1 cellular context compared by ENCODE assay signal in the genomic region with DNA sequence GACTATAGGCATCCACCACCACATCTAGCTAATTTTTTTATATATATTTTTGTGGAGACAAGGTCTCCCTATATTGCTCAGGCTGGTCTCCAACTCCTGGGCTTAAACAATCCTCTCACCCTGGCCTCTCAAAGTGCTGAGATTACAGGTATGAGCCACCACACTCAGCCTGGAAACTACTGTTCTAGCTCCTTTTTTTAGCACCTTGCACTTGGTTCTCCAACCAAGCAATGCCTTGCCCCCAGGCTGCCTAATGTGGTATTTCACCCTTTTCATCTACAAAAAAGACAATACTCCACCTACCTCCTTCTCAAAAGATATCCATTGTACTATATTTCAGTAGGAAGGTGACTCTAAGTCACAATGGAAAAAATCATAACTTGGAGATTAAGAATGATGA.
TF ChIP-seq lines count a peak whose summit lies in the region.

No MANE protein-coding gene starts in this region.

TF ChIP-seq in K562, 482 proteins besides CTCF, POLR2A, EP300 and RAD21:
- TF ChIP-seq CREBBP (IDR thresholded peaks at IDR 0.05; ENCODE audit: low read depth, low read length) (no peak), HDGF (IDR thresholded peaks at IDR 0.05) (no peak), GTF2A2 (tag; IDR thresholded peaks at IDR 0.05) (no peak), EP400 (IDR thresholded peaks at IDR 0.05) (no peak), NONO (IDR thresholded peaks at IDR 0.05; ENCODE audit: low read depth in 2 of 2, low read length in 1 of 2) (no peak), SRSF1 (IDR thresholded peaks at IDR 0.05; ENCODE audit: low read depth, low read length) (no peak), ZNF274 (IDR thresholded peaks at IDR 0.05; ENCODE audit: borderline replicate concordance, low read depth, low read length) (no peak), SP2 (IDR thresholded peaks at IDR 0.05; ENCODE audit: extremely low read depth, low read depth, low read length, poor library complexity, severe bottlenecking) (no peak), RUNX1 (IDR thresholded peaks at IDR 0.05; ENCODE audit: low read depth) (no peak), ZSCAN29 (IDR thresholded peaks at IDR 0.05) (no peak), ZC3H4 (CRISPR knock-in tag; IDR thresholded peaks at IDR 0.05; ENCODE audit: borderline replicate concordance) (no peak), FOXP4 (CRISPR knock-in tag; IDR thresholded peaks at IDR 0.05; ENCODE audit: borderline replicate concordance) (no peak), CBX8 (IDR thresholded peaks at IDR 0.05; ENCODE audit: borderline replicate concordance, extremely low read depth, low read depth, low read length, poor library complexity, severe bottlenecking) (no peak)
- TF ChIP-seq, protein P1, sequence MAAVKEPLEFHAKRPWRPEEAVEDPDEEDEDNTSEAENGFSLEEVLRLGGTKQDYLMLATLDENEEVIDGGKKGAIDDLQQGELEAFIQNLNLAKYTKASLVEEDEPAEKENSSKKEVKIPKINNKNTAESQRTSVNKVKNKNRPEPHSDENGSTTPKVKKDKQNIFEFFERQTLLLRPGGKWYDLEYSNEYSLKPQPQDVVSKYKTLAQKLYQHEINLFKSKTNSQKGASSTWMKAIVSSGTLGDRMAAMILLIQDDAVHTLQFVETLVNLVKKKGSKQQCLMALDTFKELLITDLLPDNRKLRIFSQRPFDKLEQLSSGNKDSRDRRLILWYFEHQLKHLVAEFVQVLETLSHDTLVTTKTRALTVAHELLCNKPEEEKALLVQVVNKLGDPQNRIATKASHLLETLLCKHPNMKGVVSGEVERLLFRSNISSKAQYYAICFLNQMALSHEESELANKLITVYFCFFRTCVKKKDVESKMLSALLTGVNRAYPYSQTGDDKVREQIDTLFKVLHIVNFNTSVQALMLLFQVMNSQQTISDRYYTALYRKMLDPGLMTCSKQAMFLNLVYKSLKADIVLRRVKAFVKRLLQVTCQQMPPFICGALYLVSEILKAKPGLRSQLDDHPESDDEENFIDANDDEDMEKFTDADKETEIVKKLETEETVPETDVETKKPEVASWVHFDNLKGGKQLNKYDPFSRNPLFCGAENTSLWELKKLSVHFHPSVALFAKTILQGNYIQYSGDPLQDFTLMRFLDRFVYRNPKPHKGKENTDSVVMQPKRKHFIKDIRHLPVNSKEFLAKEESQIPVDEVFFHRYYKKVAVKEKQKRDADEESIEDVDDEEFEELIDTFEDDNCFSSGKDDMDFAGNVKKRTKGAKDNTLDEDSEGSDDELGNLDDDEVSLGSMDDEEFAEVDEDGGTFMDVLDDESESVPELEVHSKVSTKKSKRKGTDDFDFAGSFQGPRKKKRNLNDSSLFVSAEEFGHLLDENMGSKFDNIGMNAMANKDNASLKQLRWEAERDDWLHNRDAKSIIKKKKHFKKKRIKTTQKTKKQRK (IDR thresholded peaks at IDR 0.05; ENCODE audit: borderline replicate concordance, low read depth, low read length) = no peak
- TF ChIP-seq, protein P2, sequence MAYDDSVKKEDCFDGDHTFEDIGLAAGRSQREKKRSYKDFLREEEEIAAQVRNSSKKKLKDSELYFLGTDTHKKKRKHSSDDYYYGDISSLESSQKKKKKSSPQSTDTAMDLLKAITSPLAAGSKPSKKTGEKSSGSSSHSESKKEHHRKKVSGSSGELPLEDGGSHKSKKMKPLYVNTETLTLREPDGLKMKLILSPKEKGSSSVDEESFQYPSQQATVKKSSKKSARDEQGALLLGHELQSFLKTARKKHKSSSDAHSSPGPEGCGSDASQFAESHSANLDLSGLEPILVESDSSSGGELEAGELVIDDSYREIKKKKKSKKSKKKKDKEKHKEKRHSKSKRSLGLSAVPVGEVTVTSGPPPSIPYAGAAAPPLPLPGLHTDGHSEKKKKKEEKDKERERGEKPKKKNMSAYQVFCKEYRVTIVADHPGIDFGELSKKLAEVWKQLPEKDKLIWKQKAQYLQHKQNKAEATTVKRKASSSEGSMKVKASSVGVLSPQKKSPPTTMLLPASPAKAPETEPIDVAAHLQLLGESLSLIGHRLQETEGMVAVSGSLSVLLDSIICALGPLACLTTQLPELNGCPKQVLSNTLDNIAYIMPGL (CRISPR knock-in tag; IDR thresholded peaks at IDR 0.05) = no peak
- TF ChIP-seq, protein P3, sequence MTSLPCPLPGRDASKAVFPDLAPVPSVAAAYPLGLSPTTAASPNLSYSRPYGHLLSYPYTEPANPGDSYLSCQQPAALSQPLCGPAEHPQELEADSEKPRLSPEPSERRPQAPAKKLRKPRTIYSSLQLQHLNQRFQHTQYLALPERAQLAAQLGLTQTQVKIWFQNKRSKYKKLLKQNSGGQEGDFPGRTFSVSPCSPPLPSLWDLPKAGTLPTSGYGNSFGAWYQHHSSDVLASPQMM (CRISPR knock-in tag; IDR thresholded peaks at IDR 0.05) = no peak
TF ChIP-seq in K562: peak in this region for 0.
